ENCODE assay signal across 1 cellular context in genomic region chr1:38858833-38859560, GRCh38.
TF ChIP-seq lines count a peak whose summit lies in the region.

No MANE protein-coding gene starts in this region.

TF ChIP-seq in IMR-90, 13 proteins besides CTCF, POLR2A, EP300 and RAD21:
- TF ChIP-seq CHD1 (IDR thresholded peaks at IDR 0.05; ENCODE audit: low read depth, low read length) (no peak), MXI1 (IDR thresholded peaks at IDR 0.05; ENCODE audit: borderline replicate concordance, low read depth, low read length) (peak; percentile 48; the same call in 1 of the 2 replicates)
- TF ChIP-seq, protein P1, sequence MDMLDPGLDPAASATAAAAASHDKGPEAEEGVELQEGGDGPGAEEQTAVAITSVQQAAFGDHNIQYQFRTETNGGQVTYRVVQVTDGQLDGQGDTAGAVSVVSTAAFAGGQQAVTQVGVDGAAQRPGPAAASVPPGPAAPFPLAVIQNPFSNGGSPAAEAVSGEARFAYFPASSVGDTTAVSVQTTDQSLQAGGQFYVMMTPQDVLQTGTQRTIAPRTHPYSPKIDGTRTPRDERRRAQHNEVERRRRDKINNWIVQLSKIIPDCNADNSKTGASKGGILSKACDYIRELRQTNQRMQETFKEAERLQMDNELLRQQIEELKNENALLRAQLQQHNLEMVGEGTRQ (IDR thresholded peaks at IDR 0.05; ENCODE audit: low read depth, low read length): 0 out of 2 replicates have a peak, but pooled peaks have one; percentile 31
